31 cellular contexts compared by ENCODE assay signal in the genomic region with DNA sequence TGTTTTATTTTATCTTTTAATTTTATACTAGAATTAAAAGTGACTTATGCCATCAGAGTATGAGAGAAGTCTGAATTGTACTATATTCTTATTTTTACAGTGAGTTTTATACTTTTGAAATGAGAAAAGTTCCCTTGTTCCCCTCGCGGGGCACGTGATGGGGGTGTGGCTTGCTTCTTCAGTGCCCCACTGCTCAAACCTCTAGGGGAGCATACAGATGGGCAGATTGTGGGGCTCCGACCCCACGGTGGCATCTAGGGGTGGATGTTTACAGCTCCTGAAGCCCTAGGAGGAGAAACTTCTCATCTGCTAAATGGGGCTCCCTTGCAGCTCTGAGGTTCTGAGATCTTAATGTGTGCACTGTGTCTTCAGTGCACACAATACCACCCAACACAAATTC. TPM values are rescaled to one million over a fixed set of nuclear protein-coding genes. Genes with fewer than 3 reads are reported as not detected.
A peak's percentile ranks its signal among the peaks of the same experiment; 100 is the strongest.
DNase-seq lines count a peak whose midpoint lies in the region; ATAC-seq, FAIRE-seq and TF ChIP-seq lines count a peak whose summit lies in the region.
"Had no signal": no experiment of that assay in that cellular context is flagged by ENCODE, and none has a peak within 500 bp of the region (broad histone marks: within the 10 kb centered on the region; RNA-seq: fewer than 3 reads in every experiment).

No MANE protein-coding gene starts in this region.

- TF ChIP-seq POLR2A in K562 (conservative IDR thresholded peaks at IDR 0.05), result no peak

- H3K27ac ChIP-seq in K562 (ENCODE audit: extremely low read depth, low read depth, low read length) (no peak overlapping the region), endodermal cell (ENCODE audit: low read depth, low read length) (no peak overlapping the region)
- H3K27ac ChIP-seq: BLaER1 had no signal

- BruUV-seq in K562 (replicated peaks; lab: Mats Ljungman, UMichigan), result no TSS peak

- no peak for FAIRE-seq in K562 (lab: Jason Lieb, UNC)
- FAIRE-seq: A204.1, GM12878, GM12892, GM18507 had no signal

- no peak for TF ChIP-seq RAD21 in K562 (CRISPR knock-in tag; conservative IDR thresholded peaks at IDR 0.05 in 1 of 2, IDR thresholded peaks at IDR 0.05 in 1 of 2)

- no peak overlapping the region for H3K4me2 ChIP-seq in K562 (ENCODE audit: insufficient read depth, low read length)
- H3K4me2 ChIP-seq: BLaER1 had no signal

- no peaks in the 10 kb centered on the region for H3K36me3 Mint-ChIP-seq in endodermal cell (ENCODE audit: low read depth)
- no peaks in the 10 kb centered on the region for H3K36me3 Mint-ChIP-seq in T-helper 17 cell (ENCODE audit: low read depth)
- H3K36me3 Mint-ChIP-seq: CD14-positive monocyte; CD4-positive, alpha-beta memory T cell; CD4-positive, CD25-positive, alpha-beta regulatory T cell had no signal

- no peak overlapping the region for H3K4me3 Mint-ChIP-seq in endodermal cell
- H3K4me3 Mint-ChIP-seq in T-helper 17 cell, result no peak overlapping the region
- H3K4me3 Mint-ChIP-seq: CD14-positive monocyte; CD4-positive, alpha-beta memory T cell; CD4-positive, CD25-positive, alpha-beta regulatory T cell; CD8-positive, alpha-beta memory T cell had no signal

- H4K20me1 ChIP-seq in K562 (replicated peaks; ENCODE audit: control insufficient read depth, insufficient read depth, low read length), result 0 out of 2 replicates have a peak, but pooled peaks cover 2% of the 10 kb centered on the region
- H4K20me1 ChIP-seq: BLaER1 had no signal

- DNase-seq in K562 (ENCODE audit: extremely low read depth in 1 of 4, low spot score in 3 of 4) (no peak), endodermal cell (peak; percentile 13), mesenteric fat pad (ENCODE audit: low spot score) (peak; percentile 59), dermis blood vessel endothelial cell (no peak), HAP-1 (ENCODE audit: low spot score in 2 of 2) (no peak), T-helper 17 cell (no peak)
- DNase-seq: 8988T; ACHN; BE2C; C1 segment of cervical spinal cord; CD4-positive, alpha-beta memory T cell; CD4-positive, CD25-positive, alpha-beta regulatory T cell; CD8-positive, alpha-beta memory T cell; COR-L47; DMS 273 treated with DMSO at 0.1 percent for 48 hours; DMS153; DMS53; DMS79; DND-41; EL; GDM1 had no signal

- H3K36me3 ChIP-seq in K562 (ENCODE audit: control insufficient read depth, insufficient read depth, low read length) (no peaks in the 10 kb centered on the region), endodermal cell (ENCODE audit: control insufficient read depth, insufficient read depth, low read length) (no peaks in the 10 kb centered on the region), HAP-1 (replicated peaks) (no peaks in the 10 kb centered on the region)
- H3K36me3 ChIP-seq: BE2C, BLaER1 had no signal

- CTCF ChIA-PET in K562 (lab: Yijun Ruan, JAX; ENCODE audit: low intra/inter-chr PET ratio), result no interaction called here

- no peak overlapping the region for H2AFZ ChIP-seq in K562 (ENCODE audit: low read depth, low read length)

- H3K9ac ChIP-seq in K562 (ENCODE audit: insufficient read depth in 1 of 2, low read depth in 2 of 2, low read length in 2 of 2), result no peak overlapping the region
- no peak overlapping the region for H3K9ac ChIP-seq in endodermal cell (ENCODE audit: extremely low read depth, low read length, poor library complexity, severe bottlenecking)
- H3K9ac ChIP-seq: BLaER1 had no signal

- POLR2A ChIA-PET in K562 (lab: Yijun Ruan, JAX), result no interaction called here

- H3K27me3 Mint-ChIP-seq in endodermal cell (ENCODE audit: insufficient read depth) (no peaks in the 10 kb centered on the region), T-helper 17 cell (peaks cover 59% of the 10 kb centered on the region)

- H3K4me3 ChIP-seq in K562, result no peak overlapping the region
- H3K4me3 ChIP-seq in endodermal cell (ENCODE audit: low read length), result no peak overlapping the region
- no peak overlapping the region for H3K4me3 ChIP-seq in HAP-1
- H3K4me3 ChIP-seq: BLaER1, GM12878 had no signal

- H3K9me3 Mint-ChIP-seq in endodermal cell, result no peaks in the 10 kb centered on the region
- H3K9me3 Mint-ChIP-seq: CD4-positive, alpha-beta memory T cell; CD4-positive, CD25-positive, alpha-beta regulatory T cell; CD8-positive, alpha-beta memory T cell had no signal

- in situ Hi-C loops in K562 (cut with MboI) (no loop called here), HAP-1 (cut with MboI; ENCODE audit: low sequenced_read_pairs) (no loop called here)

- H3K9me1 ChIP-seq in K562 (ENCODE audit: control insufficient read depth, insufficient read depth, low read length), result no peaks in the 10 kb centered on the region

- intact Hi-C loops in K562 (cut with micrococcal nuclease), result no loop called here

- H3K4me1 ChIP-seq in K562 (replicated peaks in 1 of 2; ENCODE audit: control insufficient read depth in 2 of 2, insufficient read depth in 2 of 2, low read length in 2 of 2), result no peaks in the 10 kb centered on the region; a peak in 1 of 5 replicates
- no peaks in the 10 kb centered on the region for H3K4me1 ChIP-seq in endodermal cell (ENCODE audit: control insufficient read depth, insufficient read depth, low read length)
- H3K4me1 ChIP-seq in HAP-1, result no peaks in the 10 kb centered on the region
- H3K4me1 ChIP-seq: BE2C, BLaER1 had no signal

- H3K27me3 ChIP-seq in K562 (ENCODE audit: control insufficient read depth in 2 of 2, insufficient read depth in 2 of 2, low read length in 2 of 2), result peaks cover 7 to 34% of the 10 kb centered on the region in 2 experiments; a peak in 3 of 5 replicates
- H3K27me3 ChIP-seq in endodermal cell (ENCODE audit: control insufficient read depth, insufficient read depth, low read length, poor library complexity, severe bottlenecking), result no peaks in the 10 kb centered on the region
- H3K27me3 ChIP-seq in HAP-1 (ENCODE audit: low read depth), result peaks cover 4% of the 10 kb centered on the region; the same call in 1 of the 2 replicates
- H3K27me3 ChIP-seq: BE2C, BLaER1 had no signal

- TF ChIP-seq CTCF in K562 (IDR thresholded peaks at IDR 0.05 in 2 of 3, conservative IDR thresholded peaks at IDR 0.05 in 1 of 3; ENCODE audit: insufficient read depth in 2 of 3, low read depth in 1 of 3, low read length in 3 of 3), result no peak
- no peak for TF ChIP-seq CTCF in endodermal cell (conservative IDR thresholded peaks at IDR 0.05)

- no peaks in the 10 kb centered on the region for H3K9me3 ChIP-seq in K562 (replicated peaks; ENCODE audit: control insufficient read depth, insufficient read depth, low read depth, low read length)
- H3K9me3 ChIP-seq in endodermal cell (ENCODE audit: control insufficient read depth, low read length), result no peaks in the 10 kb centered on the region
- no peaks in the 10 kb centered on the region; the same call in 1 of the 2 replicates for H3K9me3 ChIP-seq in HAP-1
- H3K9me3 ChIP-seq in T-helper 17 cell (ENCODE audit: control insufficient read depth, low read length, poor library complexity, severe bottlenecking), result no peaks in the 10 kb centered on the region
- H3K9me3 ChIP-seq: BE2C, BLaER1 had no signal

- TF ChIP-seq EP300 in K562 (IDR thresholded peaks at IDR 0.05; ENCODE audit: low read length), result no peak

- no peaks in the 10 kb centered on the region for H3K79me2 ChIP-seq in K562 (ENCODE audit: control insufficient read depth, insufficient read depth, low read length)

- H3K4me1 Mint-ChIP-seq in endodermal cell (no peaks in the 10 kb centered on the region), T-helper 17 cell (no peaks in the 10 kb centered on the region)
- H3K4me1 Mint-ChIP-seq: CD14-positive monocyte; CD4-positive, alpha-beta memory T cell; CD4-positive, CD25-positive, alpha-beta regulatory T cell; CD8-positive, alpha-beta memory T cell had no signal

- WGBS in K562 (ENCODE audit: insufficient coverage, low coverage, missing lambda C conversion rate), result 4% methylated on average over 5 of the region's 5 CpGs
- 93% methylated on average over 5 of the region's 5 CpGs; no CpG with 5 or more reads in 1 of the 2 experiments for WGBS in endodermal cell (ENCODE audit: insufficient coverage in 1 of 2, insufficient read length in 1 of 2), 2 experiments

- no peak overlapping the region for H3K27ac Mint-ChIP-seq in endodermal cell
- H3K27ac Mint-ChIP-seq in T-helper 17 cell, result no peak overlapping the region
- H3K27ac Mint-ChIP-seq: CD14-positive monocyte; CD4-positive, alpha-beta memory T cell; CD4-positive, CD25-positive, alpha-beta regulatory T cell; CD8-positive, alpha-beta memory T cell had no signal

- ATAC-seq in K562, result no peak
- ATAC-seq in T-helper 17 cell, result no peak
- ATAC-seq: GM12878 had no signal

RNA-seq across cellular contexts. Expression of a gene that starts 11.9 kb away (rescaled TPM):
- total RNA-seq in K562 (2011; cell fraction: chromatin; rRNA removed; ENCODE audit: low replicate concordance), result not detected in 2 replicates
- not detected in 2 replicates for total RNA-seq in K562 (2011; cell fraction: nucleolus; rRNA removed)
- total RNA-seq in K562 (2011; cell fraction: nucleoplasm; rRNA removed), result not detected in 2 replicates
- total RNA-seq in K562 (2014; rRNA removed) (not detected in 2 replicates), K562 (2014; rRNA removed; fragmentation: Illumina TruSeq; extraction: Trizol) (not detected in 2 replicates), K562 (2015; rRNA removed; fragmentation: Illumina TruSeq; extraction: Trizol) (not detected in 2 replicates), K562 (2021) (not detected in 2 replicates), endodermal cell (not detected), mesenteric fat pad (not detected), dermis blood vessel endothelial cell (not detected in 2 replicates), T-helper 17 cell (not detected)
- polyA plus RNA-seq in K562 (2011; rRNA removed) (not detected in 2 replicates), K562 (2014; fragmentation: Illumina TruSeq; extraction: Trizol) (not detected in 2 replicates), K562 (2014; fragmentation: Nextera tagmentation; extraction: Ambion mirVana) (not detected), K562 (2014; rRNA removed) (not detected in 2 replicates)
- not detected in 2 replicates for polyA plus RNA-seq in K562 (2011; cell fraction: cytosol; rRNA removed)
- polyA plus RNA-seq in K562 (2011; cell fraction: nucleus; rRNA removed), result not detected in 2 replicates
- 0.09 and 0.10 TPM in 2 replicates for polyA plus RNA-seq in K562 (2012)
- polyA minus RNA-seq in K562 (2011; rRNA and poly(A)+ RNA removed), result not detected in 2 replicates
- polyA minus RNA-seq in K562 (2011; cell fraction: cytosol; rRNA and poly(A)+ RNA removed), result not detected in 2 replicates
- not detected in 2 replicates for polyA minus RNA-seq in K562 (2011; cell fraction: nucleus; rRNA and poly(A)+ RNA removed)
- not detected for polyA plus RNA-seq in endodermal cell (2013, experiment 1 of 2)
- not detected for polyA plus RNA-seq in endodermal cell (2013, experiment 2 of 2)
- total RNA-seq: A673; CD4-positive, alpha-beta memory T cell; CD4-positive, CD25-positive, alpha-beta regulatory T cell; CD8-positive, alpha-beta memory T cell; Daoy; G401; GM12878 had no signal
- polyA plus RNA-seq: AG04450; CD14-positive monocyte; CD4-positive, alpha-beta memory T cell; CD4-positive, CD25-positive, alpha-beta regulatory T cell; CD8-positive, alpha-beta memory T cell; GM12878 had no signal

RNA-seq across cellular contexts. Expression of a gene that starts 42.7 kb away (rescaled TPM):
- not detected in 2 replicates for total RNA-seq in K562 (2011; cell fraction: chromatin; rRNA removed; ENCODE audit: low replicate concordance)
- total RNA-seq in K562 (2011; cell fraction: nucleolus; rRNA removed), result not detected in 2 replicates
- total RNA-seq in K562 (2011; cell fraction: nucleoplasm; rRNA removed), result not detected in 2 replicates
- total RNA-seq in K562 (2014; rRNA removed) (not detected in 2 replicates), K562 (2014; rRNA removed; fragmentation: Illumina TruSeq; extraction: Trizol) (not detected in 2 replicates), K562 (2015; rRNA removed; fragmentation: Illumina TruSeq; extraction: Trizol) (not detected in 2 replicates), K562 (2021) (not detected in 2 replicates), endodermal cell (not detected), mesenteric fat pad (not detected), dermis blood vessel endothelial cell (not detected in 2 replicates), T-helper 17 cell (not detected)
- polyA plus RNA-seq in K562 (2011; rRNA removed) (not detected in 2 replicates), K562 (2014; fragmentation: Illumina TruSeq; extraction: Trizol) (not detected in 2 replicates), K562 (2014; fragmentation: Nextera tagmentation; extraction: Ambion mirVana) (not detected), K562 (2014; rRNA removed) (not detected in 2 replicates)
- polyA plus RNA-seq in K562 (2011; cell fraction: cytosol; rRNA removed), result not detected in 2 replicates
- 0.10 and 0.20 TPM in 2 replicates for polyA plus RNA-seq in K562 (2011; cell fraction: nucleus; rRNA removed)
- not detected in 2 replicates for polyA plus RNA-seq in K562 (2012)
- polyA minus RNA-seq in K562 (2011; rRNA and poly(A)+ RNA removed), result not detected in 2 replicates
- not detected in 2 replicates for polyA minus RNA-seq in K562 (2011; cell fraction: cytosol; rRNA and poly(A)+ RNA removed)
- polyA minus RNA-seq in K562 (2011; cell fraction: nucleus; rRNA and poly(A)+ RNA removed), result not detected in 2 replicates
- polyA plus RNA-seq in endodermal cell (2013, experiment 1 of 2), result not detected
- polyA plus RNA-seq in endodermal cell (2013, experiment 2 of 2), result not detected
- total RNA-seq: A673; CD4-positive, alpha-beta memory T cell; CD4-positive, CD25-positive, alpha-beta regulatory T cell; CD8-positive, alpha-beta memory T cell; Daoy; G401; GM12878 had no signal
- polyA plus RNA-seq: AG04450; CD14-positive monocyte; CD4-positive, alpha-beta memory T cell; CD4-positive, CD25-positive, alpha-beta regulatory T cell; CD8-positive, alpha-beta memory T cell; GM12878 had no signal

RNA-seq across cellular contexts. Expression of a gene that starts 42.8 kb away (rescaled TPM):
- not detected in 2 replicates for total RNA-seq in K562 (2011; cell fraction: chromatin; rRNA removed; ENCODE audit: low replicate concordance)
- not detected in 2 replicates for total RNA-seq in K562 (2011; cell fraction: nucleolus; rRNA removed)
- not detected in 2 replicates for total RNA-seq in K562 (2011; cell fraction: nucleoplasm; rRNA removed)
- total RNA-seq in K562 (2014; rRNA removed) (not detected in 2 replicates), K562 (2014; rRNA removed; fragmentation: Illumina TruSeq; extraction: Trizol) (not detected in 2 replicates), K562 (2015; rRNA removed; fragmentation: Illumina TruSeq; extraction: Trizol) (not detected in 2 replicates), K562 (2021) (not detected in 2 replicates), endodermal cell (not detected), mesenteric fat pad (not detected), dermis blood vessel endothelial cell (not detected in 2 replicates), T-helper 17 cell (not detected)
- polyA plus RNA-seq in K562 (2011; rRNA removed) (not detected in 2 replicates), K562 (2014; fragmentation: Illumina TruSeq; extraction: Trizol) (not detected in 2 replicates), K562 (2014; fragmentation: Nextera tagmentation; extraction: Ambion mirVana) (not detected), K562 (2014; rRNA removed) (not detected in 2 replicates)
- not detected in 2 replicates for polyA plus RNA-seq in K562 (2011; cell fraction: cytosol; rRNA removed)
- polyA plus RNA-seq in K562 (2011; cell fraction: nucleus; rRNA removed), result not detected in 2 replicates
- not detected in 2 replicates for polyA plus RNA-seq in K562 (2012)
- not detected in 2 replicates for polyA minus RNA-seq in K562 (2011; rRNA and poly(A)+ RNA removed)
- not detected in 2 replicates for polyA minus RNA-seq in K562 (2011; cell fraction: cytosol; rRNA and poly(A)+ RNA removed)
- not detected in 2 replicates for polyA minus RNA-seq in K562 (2011; cell fraction: nucleus; rRNA and poly(A)+ RNA removed)
- polyA plus RNA-seq in endodermal cell (2013, experiment 1 of 2), result not detected
- not detected for polyA plus RNA-seq in endodermal cell (2013, experiment 2 of 2)
- total RNA-seq: A673; CD4-positive, alpha-beta memory T cell; CD4-positive, CD25-positive, alpha-beta regulatory T cell; CD8-positive, alpha-beta memory T cell; Daoy; G401; GM12878 had no signal
- polyA plus RNA-seq: AG04450; CD14-positive monocyte; CD4-positive, alpha-beta memory T cell; CD4-positive, CD25-positive, alpha-beta regulatory T cell; CD8-positive, alpha-beta memory T cell; GM12878 had no signal

RNA-seq across cellular contexts. Expression of a gene that starts 59.8 kb away (rescaled TPM):
- total RNA-seq in K562 (2011; cell fraction: chromatin; rRNA removed; ENCODE audit: low replicate concordance), result not detected in 2 replicates
- total RNA-seq in K562 (2011; cell fraction: nucleolus; rRNA removed), result not detected in 2 replicates
- not detected in 2 replicates for total RNA-seq in K562 (2011; cell fraction: nucleoplasm; rRNA removed)
- not detected in 2 replicates for total RNA-seq in K562 (2014; rRNA removed)
- total RNA-seq in K562 (2014; rRNA removed; fragmentation: Illumina TruSeq; extraction: Trizol), result not detected in 2 replicates
- total RNA-seq in K562 (2015; rRNA removed; fragmentation: Illumina TruSeq; extraction: Trizol), result not detected in 2 replicates
- not detected in 2 replicates for total RNA-seq in K562 (2021)
- polyA plus RNA-seq in K562 (2011; rRNA removed), result not detected in 2 replicates
- polyA plus RNA-seq in K562 (2011; cell fraction: cytosol; rRNA removed), result not detected in 2 replicates
- polyA plus RNA-seq in K562 (2011; cell fraction: nucleus; rRNA removed), result not detected in 2 replicates
- not detected in 2 replicates for polyA plus RNA-seq in K562 (2012)
- not detected in 2 replicates for polyA plus RNA-seq in K562 (2014; fragmentation: Illumina TruSeq; extraction: Trizol)
- not detected for polyA plus RNA-seq in K562 (2014; fragmentation: Nextera tagmentation; extraction: Ambion mirVana)
- 0.08 TPM in 1 of 2 replicates, not detected in the other for polyA plus RNA-seq in K562 (2014; rRNA removed)
- not detected in 2 replicates for polyA minus RNA-seq in K562 (2011; rRNA and poly(A)+ RNA removed)
- polyA minus RNA-seq in K562 (2011; cell fraction: cytosol; rRNA and poly(A)+ RNA removed), result not detected in 2 replicates
- polyA minus RNA-seq in K562 (2011; cell fraction: nucleus; rRNA and poly(A)+ RNA removed), result not detected in 2 replicates
- not detected for total RNA-seq in endodermal cell
- 0.21 TPM for polyA plus RNA-seq in endodermal cell (2013, experiment 1 of 2)
- not detected for polyA plus RNA-seq in endodermal cell (2013, experiment 2 of 2)
- total RNA-seq in mesenteric fat pad, result not detected
- 5.8 and 82.4 TPM in 2 replicates for total RNA-seq in dermis blood vessel endothelial cell
- total RNA-seq in T-helper 17 cell, result not detected
- total RNA-seq: A673; CD4-positive, alpha-beta memory T cell; CD4-positive, CD25-positive, alpha-beta regulatory T cell had no signal
- polyA plus RNA-seq: AG04450; CD14-positive monocyte; CD4-positive, alpha-beta memory T cell; CD4-positive, CD25-positive, alpha-beta regulatory T cell; CD8-positive, alpha-beta memory T cell had no signal

Comparison
In these comparisons a context has a peak if more than half of its experiments do, and no peak if none do; other contexts are left out.
1. DNase-seq: peak in endodermal cell (single experiment) and mesenteric fat pad (single experiment); none in K562 (0 of 4), dermis blood vessel endothelial cell (single experiment), HAP-1 (0 of 2) and T-helper 17 cell (0 of 3).